8 cellular contexts compared by ENCODE assay signal in the genomic region with DNA sequence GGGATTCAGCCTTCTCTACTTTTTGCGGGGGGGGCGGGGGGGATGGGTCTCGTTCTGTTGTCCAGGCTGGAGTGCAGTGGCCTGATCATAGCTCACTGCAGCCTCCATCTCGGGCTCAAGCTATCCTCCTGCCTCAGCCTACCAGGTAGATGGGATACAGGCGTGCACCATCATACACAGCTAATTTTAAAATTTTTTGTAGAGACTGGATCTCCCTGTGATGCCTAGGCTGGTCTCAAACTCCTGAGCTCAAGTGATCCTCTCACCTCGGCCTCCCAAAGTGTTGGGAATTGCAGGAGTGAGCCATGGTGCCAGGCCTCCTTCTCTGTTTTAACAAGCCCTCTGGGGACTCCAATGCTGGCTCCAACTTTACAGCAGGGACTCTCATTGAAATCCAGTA. TPM values are rescaled to one million over a fixed set of nuclear protein-coding genes. Genes with fewer than 3 reads are reported as not detected.
A peak's percentile ranks its signal among the peaks of the same experiment; 100 is the strongest.
DNase-seq lines count a peak whose midpoint lies in the region; ATAC-seq and TF ChIP-seq lines count a peak whose summit lies in the region.

No MANE protein-coding gene starts in this region.

- intact Hi-C loops in lower lobe of right lung (cut with DNase I) (no loop called here), thyroid gland (cut with DNase I) (no loop called here)

- no peak for TF ChIP-seq POLR2A in thyroid gland (IDR thresholded peaks at IDR 0.05)

- H3K36me3 ChIP-seq in lower lobe of right lung = peaks cover 13% of the 10 kb centered on the region
- peaks cover 10% of the 10 kb centered on the region for H3K36me3 ChIP-seq in thoracic aorta
- peaks cover 8 to 10% of the 10 kb centered on the region in 2 donors for H3K36me3 ChIP-seq in thyroid gland

- no peaks in the 10 kb centered on the region for H3K27me3 Mint-ChIP-seq in activated naive CD4-positive, alpha-beta T cell treated with anti-CD3 and anti-CD28 coated beads, Interleukin-2, amount 50 U/mL, for 24 hours
- H3K27me3 Mint-ChIP-seq in activated CD8-positive, alpha-beta T cell treated with anti-CD3 and anti-CD28 coated beads, Interleukin-2, amount 10 ng/mL, durations not matched to agents 7 days and 5 days (ENCODE audit: low read depth) = no peaks in the 10 kb centered on the region

- no peak for ATAC-seq in activated CD8-positive, alpha-beta T cell treated with anti-CD3 and anti-CD28 coated beads, Interleukin-2, amount 10 ng/mL, durations not matched to agents 7 days and 5 days
- ATAC-seq in lower lobe of right lung (no peak), thoracic aorta (ENCODE audit: insufficient number of reproducible peaks, low FRiP score, low read depth) (no peak)

- H3K9me3 ChIP-seq in lower lobe of right lung (peaks cover 20% of the 10 kb centered on the region), thoracic aorta (peaks cover 13% of the 10 kb centered on the region), thyroid gland (no peaks in the 10 kb centered on the region)

- H3K4me3 Mint-ChIP-seq in activated naive CD4-positive, alpha-beta T cell treated with anti-CD3 and anti-CD28 coated beads, Interleukin-2, amount 50 U/mL, for 24 hours = peak overlapping the region; percentile 73
- peak overlapping the region; percentile 92 for H3K4me3 Mint-ChIP-seq in activated CD8-positive, alpha-beta T cell treated with anti-CD3 and anti-CD28 coated beads, Interleukin-2, amount 10 ng/mL, durations not matched to agents 7 days and 5 days

- H3K36me3 Mint-ChIP-seq in activated naive CD4-positive, alpha-beta T cell treated with anti-CD3 and anti-CD28 coated beads, Interleukin-2, amount 50 U/mL, for 24 hours = peaks cover 31% of the 10 kb centered on the region
- peaks cover 45% of the 10 kb centered on the region for H3K36me3 Mint-ChIP-seq in activated CD8-positive, alpha-beta T cell treated with anti-CD3 and anti-CD28 coated beads, Interleukin-2, amount 10 ng/mL, durations not matched to agents 7 days and 5 days (ENCODE audit: low read depth)

- H3K27me3 ChIP-seq in lower lobe of right lung (ENCODE audit: low read depth) (no peaks in the 10 kb centered on the region), thoracic aorta (replicated peaks; ENCODE audit: insufficient read depth) (no peaks in the 10 kb centered on the region), thyroid gland (no peaks in the 10 kb centered on the region)

- H3K27ac Mint-ChIP-seq in activated naive CD4-positive, alpha-beta T cell treated with anti-CD3 and anti-CD28 coated beads, Interleukin-2, amount 50 U/mL, for 24 hours = no peak overlapping the region
- no peak overlapping the region for H3K27ac Mint-ChIP-seq in activated CD8-positive, alpha-beta T cell treated with anti-CD3 and anti-CD28 coated beads, Interleukin-2, amount 10 ng/mL, durations not matched to agents 7 days and 5 days

- peaks cover 30% of the 10 kb centered on the region for H3K4me1 Mint-ChIP-seq in activated naive CD4-positive, alpha-beta T cell treated with anti-CD3 and anti-CD28 coated beads, Interleukin-2, amount 50 U/mL, for 24 hours
- H3K4me1 Mint-ChIP-seq in activated CD8-positive, alpha-beta T cell treated with anti-CD3 and anti-CD28 coated beads, Interleukin-2, amount 10 ng/mL, durations not matched to agents 7 days and 5 days (ENCODE audit: low read depth) = peaks cover 38% of the 10 kb centered on the region

- TF ChIP-seq CTCF in lower lobe of right lung (IDR thresholded peaks at IDR 0.05) (no peak), thoracic aorta (IDR thresholded peaks at IDR 0.05) (no peak), thyroid gland (IDR thresholded peaks at IDR 0.05) (no peak)

- CTCF ChIA-PET in activated CD8-positive, alpha-beta T cell treated with anti-CD3 and anti-CD28 coated beads, Interleukin-2, amount 10 ng/mL, durations not matched to agents 7 days and 5 days (lab: Charles Lee) = no interaction called here

- H3K27ac ChIP-seq in lower lobe of right lung (no peak overlapping the region), thoracic aorta (no peak overlapping the region), thyroid gland (no peak overlapping the region)

- H3K4me3 ChIP-seq in lower lobe of right lung (peak overlapping the region; percentile 99), thoracic aorta (peak overlapping the region; percentile 97), thyroid gland (replicated peaks in 1 of 3) (no peak overlapping the region)

- peaks cover 11% of the 10 kb centered on the region for H3K4me1 ChIP-seq in lower lobe of right lung
- peaks cover 8 to 23% of the 10 kb centered on the region in 2 donors for H3K4me1 ChIP-seq in thoracic aorta (ENCODE audit: control insufficient read depth in 1 of 2, low read depth in 2 of 2)
- H3K4me1 ChIP-seq in thyroid gland = peaks cover 12 to 15% of the 10 kb centered on the region in 2 donors

- POLR2A ChIA-PET in activated CD8-positive, alpha-beta T cell treated with anti-CD3 and anti-CD28 coated beads, Interleukin-2, amount 10 ng/mL, durations not matched to agents 7 days and 5 days (lab: Charles Lee) = no interaction called here

- peaks cover 13% of the 10 kb centered on the region for H3K9me3 Mint-ChIP-seq in activated naive CD4-positive, alpha-beta T cell treated with anti-CD3 and anti-CD28 coated beads, Interleukin-2, amount 50 U/mL, for 24 hours
- peaks cover 57% of the 10 kb centered on the region for H3K9me3 Mint-ChIP-seq in activated CD8-positive, alpha-beta T cell treated with anti-CD3 and anti-CD28 coated beads, Interleukin-2, amount 10 ng/mL, durations not matched to agents 7 days and 5 days (ENCODE audit: insufficient read depth)

- no peak for DNase-seq in activated naive CD4-positive, alpha-beta T cell treated with Interleukin-2 at 50 U/mL for 16 hours
- no peak for DNase-seq in activated CD8-positive, alpha-beta T cell treated with anti-CD3 and anti-CD28 coated beads, Interleukin-2, amount 10 ng/mL, durations not matched to agents 7 days and 5 days
- DNase-seq in lower lobe of right lung = no peak
- DNase-seq in thoracic aorta (ENCODE audit: low spot score) = no peak
- DNase-seq in NCI-H345 treated with DMSO at 0.1 percent for 48 hours (lab: John Stamatoyannopoulos, UW; ENCODE audit: unreplicated experiment) = no peak
- no peak for DNase-seq in GM19240 (ENCODE audit: insufficient read length, low spot score)
- no peak for DNase-seq in thyroid gland

- 43 to 47% methylated on average over 6 of the region's 6 CpGs for WGBS in thyroid gland, 2 donors

RNA-seq across cellular contexts. Expression of a gene that starts 0.6 kb away (rescaled TPM):
- total RNA-seq in activated CD8-positive, alpha-beta T cell treated with anti-CD3 and anti-CD28 coated beads, Interleukin-2, amount 10 ng/mL, durations not matched to agents 7 days and 5 days = 10 to 100 TPM; 13.7 to 14.2 TPM
- total RNA-seq in lower lobe of right lung = 12.1 TPM
- 1 to 10 TPM; 5.5 to 8.5 TPM for total RNA-seq in thoracic aorta
- 10 to 100 TPM in 1 of 4 donors, 1 to 10 TPM in 3; 7.5 to 13.2 (median 9.3) TPM for total RNA-seq in thyroid gland

RNA-seq across cellular contexts. Expression of a gene that starts 35.5 kb away (rescaled TPM):
- 10 to 100 TPM; 76.2 to 81.8 TPM for total RNA-seq in activated CD8-positive, alpha-beta T cell treated with anti-CD3 and anti-CD28 coated beads, Interleukin-2, amount 10 ng/mL, durations not matched to agents 7 days and 5 days
- total RNA-seq in lower lobe of right lung (90.7 TPM), thoracic aorta (10 to 100 TPM; 42.9 to 83.5 TPM), thyroid gland (10 to 100 TPM; 33.4 to 57.5 (median 47.0) TPM)

RNA-seq across cellular contexts. Expression of a gene that starts 37.9 kb away (rescaled TPM):
- total RNA-seq in activated CD8-positive, alpha-beta T cell treated with anti-CD3 and anti-CD28 coated beads, Interleukin-2, amount 10 ng/mL, durations not matched to agents 7 days and 5 days = 1 to 10 TPM; 4.1 TPM
- total RNA-seq in lower lobe of right lung = 3.5 TPM
- total RNA-seq in thoracic aorta = 1 to 10 TPM; 1.5 to 1.7 TPM
- total RNA-seq in thyroid gland = 1 to 10 TPM; 2.4 to 5.6 (median 3.1) TPM

Comparison
In these comparisons a context has a peak if more than half of its experiments do, and no peak if none do; other contexts are left out.
1. H3K4me3 ChIP-seq: peak in lower lobe of right lung (single experiment) and thoracic aorta (single experiment); none in thyroid gland (0 of 3).